ENCODE assay signal across 8 cellular contexts in the genomic region with DNA sequence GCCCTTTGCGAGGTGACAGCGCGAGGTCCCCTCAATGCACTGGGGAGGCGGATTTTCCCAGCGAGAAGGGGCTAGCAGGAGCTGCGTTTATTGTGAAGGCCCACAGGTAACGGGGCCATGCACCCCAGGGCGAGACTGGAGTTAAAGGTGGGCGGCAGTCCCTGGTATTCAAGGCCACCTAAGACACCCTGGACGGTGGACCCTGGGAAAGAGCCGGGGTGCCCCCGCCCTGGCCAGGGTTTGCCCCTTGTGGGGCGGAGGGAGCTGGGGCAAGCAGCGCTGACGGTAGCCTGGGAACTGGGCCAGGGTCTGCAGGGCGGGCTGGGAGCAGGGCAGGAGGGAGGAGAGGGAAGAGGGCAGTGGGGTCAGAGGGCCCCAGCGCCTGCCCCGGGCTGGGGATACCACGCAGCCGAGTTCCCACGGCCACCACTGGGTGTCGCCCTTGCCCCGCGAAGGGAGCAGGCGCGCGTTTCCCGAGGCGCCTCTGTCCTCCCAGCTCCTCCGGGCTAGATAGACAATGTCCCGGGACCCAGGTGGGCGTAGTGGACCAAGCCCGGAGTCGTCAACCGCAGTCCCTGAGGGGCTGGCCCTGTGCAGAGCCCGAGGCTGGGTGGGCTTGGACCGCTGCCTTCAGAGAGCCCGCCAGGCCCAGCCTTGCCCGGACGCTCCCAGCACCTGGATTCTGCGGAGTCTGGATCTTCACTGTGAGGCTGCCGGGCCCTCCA.
DNase-seq lines count a peak whose midpoint lies in the region; TF ChIP-seq lines count a peak whose summit lies in the region.

No MANE protein-coding gene starts in this region.

- no peak overlapping the region for H3K27ac Mint-ChIP-seq in T-helper 2 cell treated with Interferon-gamma antibody and Interleukin-4, amounts not matched to agents 5 μg/mL and 100 μg/mL, for 36 hours

- H3K4me1 Mint-ChIP-seq in T-helper 2 cell treated with Interferon-gamma antibody and Interleukin-4, amounts not matched to agents 5 μg/mL and 100 μg/mL, for 36 hours (ENCODE audit: low read depth) = peaks cover 16% of the 10 kb centered on the region

- no peaks in the 10 kb centered on the region for H3K36me3 Mint-ChIP-seq in T-helper 2 cell treated with Interferon-gamma antibody and Interleukin-4, amounts not matched to agents 5 μg/mL and 100 μg/mL, for 36 hours (ENCODE audit: low read depth)

- no peak overlapping the region for H3K4me3 ChIP-seq in HL-60 (replicated peaks; ENCODE audit: insufficient read depth, low read length)

- H3K27me3 ChIP-seq in HL-60 (ENCODE audit: insufficient read depth, poor library complexity, severe bottlenecking) = no peaks in the 10 kb centered on the region

- peak; percentile 95 for TF ChIP-seq CTCF in GM20000 (IDR thresholded peaks at IDR 0.05; ENCODE audit: extremely low read depth, missing control alignments)
- TF ChIP-seq CTCF in HL-60 (IDR thresholded peaks at IDR 0.05; ENCODE audit: insufficient read depth, low read length) = peak; percentile 87

- no peaks in the 10 kb centered on the region for H3K27me3 Mint-ChIP-seq in T-helper 2 cell treated with Interferon-gamma antibody and Interleukin-4, amounts not matched to agents 5 μg/mL and 100 μg/mL, for 36 hours (ENCODE audit: low read depth)

- DNase-seq in COLO668 (lab: John Stamatoyannopoulos, UW; ENCODE audit: unreplicated experiment) (peak; percentile 59), GM20000 (ENCODE audit: low spot score) (peak; percentile 90), HL-60 (ENCODE audit: low read depth in 1 of 2, low spot score in 1 of 2) (peak; percentile 39 to 70), astrocyte of the hippocampus (ENCODE audit: low read depth, low spot score) (peak; percentile 77), iPS-NIHi11 (ENCODE audit: low spot score) (peak; percentile 97), NCI-H524 treated with DMSO at 0.1 percent for 48 hours (lab: John Stamatoyannopoulos, UW) (no peak)
- peak; percentile 52 for DNase-seq in T-helper 2 cell treated with Interferon-gamma antibody and Interleukin-4, amounts not matched to agents 5 μg/mL and 100 μg/mL, for 36 hours (ENCODE audit: low spot score)
- DNase-seq in stimulated activated CD4-positive, alpha-beta T cell treated with anti-CD3 and anti-CD28 coated beads, Interleukin-15, amount 100 ng/mL, for 1 hour (ENCODE audit: low read depth in 1 of 2, low spot score in 1 of 2) = peak; percentile 33 to 68

- no peak overlapping the region for H3K27ac ChIP-seq in HL-60 (replicated peaks)

- no peaks in the 10 kb centered on the region for H3K9me3 Mint-ChIP-seq in T-helper 2 cell treated with Interferon-gamma antibody and Interleukin-4, amounts not matched to agents 5 μg/mL and 100 μg/mL, for 36 hours

- no peak overlapping the region for H3K4me3 Mint-ChIP-seq in T-helper 2 cell treated with Interferon-gamma antibody and Interleukin-4, amounts not matched to agents 5 μg/mL and 100 μg/mL, for 36 hours
